In genomic region chr6:159790947-159791598, GRCh38 we compare ENCODE assay signal across 8 cellular contexts. TPM values are rescaled to one million over a fixed set of nuclear protein-coding genes. Genes with fewer than 3 reads are reported as not detected.
DNase-seq lines count a peak whose midpoint lies in the region; ATAC-seq and TF ChIP-seq lines count a peak whose summit lies in the region.

No MANE protein-coding gene starts in this region.

- DNase-seq in NB4 (ENCODE audit: low read depth) (peak; percentile 57), lower lobe of right lung (no peak), upper lobe of right lung (no peak), KG1 (lab: John Stamatoyannopoulos, UW) (no peak), EL (no peak)

- no peaks in the 10 kb centered on the region for H3K9me3 ChIP-seq in lower lobe of right lung
- H3K9me3 ChIP-seq in upper lobe of right lung = no peaks in the 10 kb centered on the region

- peak overlapping the region; percentile 88 for H3K4me3 ChIP-seq in GM08714 (ENCODE audit: low read length)
- peak overlapping the region; percentile 96 for H3K4me3 ChIP-seq in NB4 (ENCODE audit: low read depth, low read length)
- H3K4me3 ChIP-seq in lower lobe of right lung = peak overlapping the region; percentile 99
- H3K4me3 ChIP-seq in upper lobe of right lung = peak overlapping the region; percentile 98

- H3K27me3 ChIP-seq in lower lobe of right lung (ENCODE audit: low read depth) (no peaks in the 10 kb centered on the region), upper lobe of right lung (no peaks in the 10 kb centered on the region)

- peaks cover 63% of the 10 kb centered on the region for H3K36me3 Mint-ChIP-seq in brain

- TF ChIP-seq POLR2A in NB4 (IDR thresholded peaks at IDR 0.05; ENCODE audit: extremely low read depth, insufficient read length) = no peak

- peaks cover 0 to 5% (median 0%) of the 10 kb centered on the region in 5 experiments for H3K9me3 Mint-ChIP-seq in brain

- H3K4me1 ChIP-seq in lower lobe of right lung = peaks cover 42% of the 10 kb centered on the region
- peaks cover 37% of the 10 kb centered on the region for H3K4me1 ChIP-seq in upper lobe of right lung

- H3K36me3 ChIP-seq in lower lobe of right lung (peaks cover 51% of the 10 kb centered on the region), upper lobe of right lung (peaks cover 53% of the 10 kb centered on the region)

- H3K27me3 Mint-ChIP-seq in brain = peaks cover 24% of the 10 kb centered on the region

- peaks cover 74% of the 10 kb centered on the region for H3K4me1 Mint-ChIP-seq in brain

- no peak for ATAC-seq in lower lobe of right lung
- no peak for ATAC-seq in upper lobe of right lung
- ATAC-seq in GM19395 (IDR thresholded peaks at IDR 0.05; ENCODE audit: unreplicated experiment) = no peak

- no peak for TF ChIP-seq CTCF in NB4 (IDR thresholded peaks at IDR 0.05; ENCODE audit: low read depth, low read length)
- TF ChIP-seq CTCF in brain (conservative IDR thresholded peaks at IDR 0.05) = no peak
- TF ChIP-seq CTCF in lower lobe of right lung (IDR thresholded peaks at IDR 0.05) = no peak
- no peak for TF ChIP-seq CTCF in upper lobe of right lung (IDR thresholded peaks at IDR 0.05)

- H3K4me3 Mint-ChIP-seq in brain = peak overlapping the region; percentile 98 to 100 (median 99)

- H3K27ac Mint-ChIP-seq in brain = peak overlapping the region; percentile 99 to 100 (median 100)

- peak overlapping the region; percentile 91 for H3K27ac ChIP-seq in lower lobe of right lung
- peak overlapping the region; percentile 87 for H3K27ac ChIP-seq in upper lobe of right lung

- intact Hi-C loops in lower lobe of right lung (cut with DNase I) (no loop called here), upper lobe of right lung (cut with DNase I) (no loop called here)

RNA-seq across cellular contexts. Expression of gene MRPL18, which starts 0.8 kb away (rescaled TPM):
- 105 TPM for polyA plus RNA-seq in brain (ENCODE audit: insufficient read depth, low read depth, low replicate concordance)
- total RNA-seq in lower lobe of right lung (47.8 TPM), upper lobe of right lung (46.0 TPM)

RNA-seq across cellular contexts. Expression of gene TCP1, which starts 1.7 kb away (rescaled TPM):
- 432 TPM for polyA plus RNA-seq in brain (ENCODE audit: insufficient read depth, low read depth, low replicate concordance)
- total RNA-seq in lower lobe of right lung (112 TPM), upper lobe of right lung (105 TPM)

RNA-seq across cellular contexts. Expression of gene PNLDC1, which starts 9.0 kb away (rescaled TPM):
- polyA plus RNA-seq in brain (ENCODE audit: insufficient read depth, low read depth, low replicate concordance) = 0.36 TPM
- total RNA-seq in lower lobe of right lung (0.27 TPM), upper lobe of right lung (0.49 TPM)

RNA-seq across cellular contexts. Expression of gene ACAT2, which starts 29.2 kb away (rescaled TPM):
- 72.9 TPM for polyA plus RNA-seq in brain (ENCODE audit: insufficient read depth, low read depth, low replicate concordance)
- total RNA-seq in lower lobe of right lung (42.4 TPM), upper lobe of right lung (52.6 TPM)
